8 cellular contexts compared by ENCODE assay signal in the genomic region with DNA sequence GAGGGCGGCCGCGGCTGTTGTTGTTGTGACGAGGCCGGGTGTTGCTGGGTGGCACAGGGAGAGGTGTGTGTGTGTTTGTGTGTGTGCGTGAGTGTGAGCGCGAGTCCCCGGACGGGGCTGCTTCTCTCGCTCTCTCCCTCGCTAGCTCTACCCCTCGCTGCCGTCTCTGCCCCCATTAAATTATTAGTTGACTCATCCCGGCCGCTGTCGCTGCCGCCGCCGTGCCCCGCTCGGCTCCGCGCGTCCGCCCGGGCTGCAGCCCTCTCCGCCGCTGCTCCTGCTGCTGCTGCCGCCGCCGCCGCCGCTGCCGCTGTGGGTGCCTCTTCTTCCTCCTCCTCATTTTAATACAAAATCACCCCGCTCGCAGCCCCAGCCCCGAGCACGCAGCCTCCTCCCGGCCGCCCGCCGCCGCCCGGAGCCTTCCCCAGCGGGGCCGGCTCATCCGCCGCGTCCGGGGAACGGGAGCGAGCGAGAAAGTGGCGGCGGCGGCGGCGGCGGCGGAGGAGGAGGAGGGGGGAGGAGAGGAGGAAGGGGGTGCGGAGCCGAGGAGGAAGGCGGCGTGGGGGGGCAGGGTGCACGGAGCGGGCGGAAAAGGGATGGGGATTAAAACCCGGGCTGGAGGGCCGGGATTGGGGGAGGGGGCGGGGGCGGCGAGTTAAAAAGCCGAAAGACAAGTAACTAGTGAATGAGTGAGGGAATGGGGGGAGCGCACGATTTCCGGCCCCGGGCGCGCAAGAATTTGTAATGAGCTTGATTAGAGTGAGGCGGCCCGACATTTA. TPM values are rescaled to one million over a fixed set of nuclear protein-coding genes. Genes with fewer than 3 reads are reported as not detected.
DNase-seq lines count a peak whose midpoint lies in the region; ATAC-seq and TF ChIP-seq lines count a peak whose summit lies in the region.

SATB1 (minus strand) TSS at position 478 of the 779 bp plus-strand sequence. CDS start 4,372 bp downstream, outside the sequence.

- H3K27ac Mint-ChIP-seq in nephron progenitor cell, result peak within 1 kb of the TSS; percentile 94

- H3K4me1 ChIP-seq in tibial nerve, result peaks cover 0 to 19% (median 6%) of the 10 kb centered on the region in 4 donors

- ATAC-seq in GM19351 (IDR thresholded peaks at IDR 0.05; ENCODE audit: unreplicated experiment) (peak; percentile 49), HG03469 (IDR thresholded peaks at IDR 0.05; ENCODE audit: unreplicated experiment) (peak; percentile 42)

- WGBS in tibial nerve, 2 donors, result 0% methylated on average over 62 to 71 of the region's 82 CpGs

- TF ChIP-seq CTCF in foreskin fibroblast (IDR thresholded peaks at IDR 0.05; ENCODE audit: low read depth, low read length) (no peak), nephron progenitor cell (IDR thresholded peaks at IDR 0.05) (no peak), tibial nerve (IDR thresholded peaks at IDR 0.05) (no peak)

- H3K36me3 ChIP-seq in tibial nerve, result peaks cover 0 to 5% (median 0%) of the 10 kb centered on the region in 3 donors

- H3K36me3 Mint-ChIP-seq in nephron progenitor cell (ENCODE audit: low read depth), result peaks cover 10% of the 10 kb centered on the region

- H3K27me3 ChIP-seq in tibial nerve, result no peaks in the 10 kb centered on the region

- peak; percentile 11 to 51 for TF ChIP-seq POLR2A in tibial nerve (IDR thresholded peaks at IDR 0.05)

- H3K9me3 ChIP-seq in tibial nerve, result no peaks in the 10 kb centered on the region

- H3K4me3 ChIP-seq in foreskin fibroblast (ENCODE audit: low read depth in 1 of 2, low read length in 2 of 2) (peak within 1 kb of the TSS; percentile 80 to 81), tibial nerve (peak within 1 kb of the TSS; percentile 76 to 88 (median 85))

- TF ChIP-seq EP300 in tibial nerve (IDR thresholded peaks at IDR 0.05), result peak in 1 of 2 donors; percentile 12

- DNase-seq in AG08395 (ENCODE audit: low spot score) (peak; percentile 27), RPMI7951 (ENCODE audit: low read depth) (peak; percentile 40), activated gamma-delta T cell (lab: John Stamatoyannopoulos, UW) (peak; percentile 54), foreskin fibroblast (peak; percentile 45 to 84), nephron progenitor cell (peak; percentile 85), tibial nerve (ENCODE audit: low spot score in 2 of 2) (peak; percentile 72 to 78)

- peak within 1 kb of the TSS; percentile 86 to 96 (median 94) for H3K27ac ChIP-seq in tibial nerve

- H3K27me3 Mint-ChIP-seq in nephron progenitor cell (ENCODE audit: low read depth, poor library complexity), result peaks cover 4% of the 10 kb centered on the region

- H3K9me3 Mint-ChIP-seq in nephron progenitor cell, result no peaks in the 10 kb centered on the region

- peak within 1 kb of the TSS; percentile 94 for H3K4me3 Mint-ChIP-seq in nephron progenitor cell

- H3K4me1 Mint-ChIP-seq in nephron progenitor cell, result peaks cover 47% of the 10 kb centered on the region

RNA-seq across cellular contexts. Expression of gene SATB1, which starts in this region (rescaled TPM):
- 0.20 and 0.72 TPM in 2 replicates for total RNA-seq in RPMI7951 (2014; rRNA removed; shearing (Covaris generic))
- total RNA-seq in tibial nerve, result 10 to 100 TPM; 28.5 to 48.5 (median 42.8) TPM

Comparison
In these comparisons a context has a peak if more than half of its experiments do, and no peak if none do; other contexts are left out.
1. Peak in every context shown above with its lines: DNase-seq, ATAC-seq, H3K4me3 ChIP-seq and H3K27ac ChIP-seq.
2. RNA of gene SATB1 (total RNA-seq): 28.5 to 48.5 TPM in tibial nerve; 0.20 to 0.72 TPM in RPMI7951; every median in the first group is over 10 times any median in the second.
3. Peak in DNase-seq in RPMI7951; RNA of the gene not detected or under 1 TPM.
4. DNase-seq: peak in every context shown above with its lines; median percentile 85 in nephron progenitor cell; 75 in tibial nerve; 64 in foreskin fibroblast; 54 in activated gamma-delta T cell; 40 in RPMI7951; 27 in AG08395.